In genomic region chr17:40112718-40113109, GRCh38 we compare ENCODE assay signal across 1 cellular context.
TF ChIP-seq lines count a peak whose summit lies in the region.

No MANE protein-coding gene starts in this region.

TF ChIP-seq in HepG2, 621 proteins besides CTCF, POLR2A, EP300 and RAD21:
- TF ChIP-seq, protein P1, sequence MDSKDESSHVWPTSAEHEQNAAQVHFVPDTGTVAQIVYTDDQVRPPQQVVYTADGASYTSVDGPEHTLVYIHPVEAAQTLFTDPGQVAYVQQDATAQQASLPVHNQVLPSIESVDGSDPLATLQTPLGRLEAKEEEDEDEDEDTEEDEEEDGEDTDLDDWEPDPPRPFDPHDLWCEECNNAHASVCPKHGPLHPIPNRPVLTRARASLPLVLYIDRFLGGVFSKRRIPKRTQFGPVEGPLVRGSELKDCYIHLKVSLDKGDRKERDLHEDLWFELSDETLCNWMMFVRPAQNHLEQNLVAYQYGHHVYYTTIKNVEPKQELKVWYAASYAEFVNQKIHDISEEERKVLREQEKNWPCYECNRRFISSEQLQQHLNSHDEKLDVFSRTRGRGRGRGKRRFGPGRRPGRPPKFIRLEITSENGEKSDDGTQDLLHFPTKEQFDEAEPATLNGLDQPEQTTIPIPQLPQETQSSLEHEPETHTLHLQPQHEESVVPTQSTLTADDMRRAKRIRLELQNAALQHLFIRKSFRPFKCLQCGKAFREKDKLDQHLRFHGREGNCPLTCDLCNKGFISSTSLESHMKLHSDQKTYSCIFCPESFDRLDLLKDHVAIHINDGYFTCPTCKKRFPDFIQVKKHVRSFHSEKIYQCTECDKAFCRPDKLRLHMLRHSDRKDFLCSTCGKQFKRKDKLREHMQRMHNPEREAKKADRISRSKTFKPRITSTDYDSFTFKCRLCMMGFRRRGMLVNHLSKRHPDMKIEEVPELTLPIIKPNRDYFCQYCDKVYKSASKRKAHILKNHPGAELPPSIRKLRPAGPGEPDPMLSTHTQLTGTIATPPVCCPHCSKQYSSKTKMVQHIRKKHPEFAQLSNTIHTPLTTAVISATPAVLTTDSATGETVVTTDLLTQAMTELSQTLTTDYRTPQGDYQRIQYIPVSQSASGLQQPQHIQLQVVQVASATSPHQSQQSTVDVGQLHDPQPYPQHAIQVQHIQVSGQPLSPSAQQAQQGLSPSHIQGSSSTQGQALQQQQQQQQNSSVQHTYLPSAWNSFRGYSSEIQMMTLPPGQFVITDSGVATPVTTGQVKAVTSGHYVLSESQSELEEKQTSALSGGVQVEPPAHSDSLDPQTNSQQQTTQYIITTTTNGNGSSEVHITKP (CRISPR knock-in tag; IDR thresholded peaks at IDR 0.05; ENCODE audit: low read depth): no peak; the same call in 1 of the 2 replicates
- TF ChIP-seq KDM1A (CRISPR knock-in tag; IDR thresholded peaks at IDR 0.05) (no peak), NFIB (CRISPR knock-in tag; IDR thresholded peaks at IDR 0.05; ENCODE audit: borderline replicate concordance) (no peak), ZBTB8A (CRISPR knock-in tag; IDR thresholded peaks at IDR 0.05; ENCODE audit: borderline replicate concordance, low read depth) (0 out of 2 replicates have a peak, but pooled peaks have one; percentile 51), ZSCAN29 (CRISPR knock-in tag; conservative IDR thresholded peaks at IDR 0.05) (no peak), ZNF572 (CRISPR knock-in tag; IDR thresholded peaks at IDR 0.05) (peak; percentile 64; the same call in 1 of the 2 replicates), MED13 (CRISPR knock-in tag; IDR thresholded peaks at IDR 0.05) (0 out of 2 replicates have a peak, but pooled peaks have one; percentile 2), ZNF484 (CRISPR knock-in tag; IDR thresholded peaks at IDR 0.05; ENCODE audit: borderline replicate concordance, low read depth) (no peak), JARID2 (CRISPR knock-in tag; IDR thresholded peaks at IDR 0.05; ENCODE audit: insufficient replicate concordance) (no peak), YEATS4 (CRISPR knock-in tag; IDR thresholded peaks at IDR 0.05; ENCODE audit: borderline replicate concordance) (no peak), GTF2F1 (IDR thresholded peaks at IDR 0.05; ENCODE audit: low read length) (no peak), PTBP1 (IDR thresholded peaks at IDR 0.05; ENCODE audit: low read depth, low read length, poor library complexity, severe bottlenecking) (no peak), HOXA3 (CRISPR knock-in tag; IDR thresholded peaks at IDR 0.05) (no peak), HNRNPL (IDR thresholded peaks at IDR 0.05; ENCODE audit: low read depth, low read length) (no peak), ZNF431 (CRISPR knock-in tag; IDR thresholded peaks at IDR 0.05; ENCODE audit: borderline replicate concordance, low read depth) (no peak), ELF4 (CRISPR knock-in tag; IDR thresholded peaks at IDR 0.05; ENCODE audit: borderline replicate concordance) (peak; percentile 9; the same call in 1 of the 2 replicates), ZNF253 (CRISPR knock-in tag; IDR thresholded peaks at IDR 0.05; ENCODE audit: borderline replicate concordance) (no peak)
- TF ChIP-seq, protein P2, sequence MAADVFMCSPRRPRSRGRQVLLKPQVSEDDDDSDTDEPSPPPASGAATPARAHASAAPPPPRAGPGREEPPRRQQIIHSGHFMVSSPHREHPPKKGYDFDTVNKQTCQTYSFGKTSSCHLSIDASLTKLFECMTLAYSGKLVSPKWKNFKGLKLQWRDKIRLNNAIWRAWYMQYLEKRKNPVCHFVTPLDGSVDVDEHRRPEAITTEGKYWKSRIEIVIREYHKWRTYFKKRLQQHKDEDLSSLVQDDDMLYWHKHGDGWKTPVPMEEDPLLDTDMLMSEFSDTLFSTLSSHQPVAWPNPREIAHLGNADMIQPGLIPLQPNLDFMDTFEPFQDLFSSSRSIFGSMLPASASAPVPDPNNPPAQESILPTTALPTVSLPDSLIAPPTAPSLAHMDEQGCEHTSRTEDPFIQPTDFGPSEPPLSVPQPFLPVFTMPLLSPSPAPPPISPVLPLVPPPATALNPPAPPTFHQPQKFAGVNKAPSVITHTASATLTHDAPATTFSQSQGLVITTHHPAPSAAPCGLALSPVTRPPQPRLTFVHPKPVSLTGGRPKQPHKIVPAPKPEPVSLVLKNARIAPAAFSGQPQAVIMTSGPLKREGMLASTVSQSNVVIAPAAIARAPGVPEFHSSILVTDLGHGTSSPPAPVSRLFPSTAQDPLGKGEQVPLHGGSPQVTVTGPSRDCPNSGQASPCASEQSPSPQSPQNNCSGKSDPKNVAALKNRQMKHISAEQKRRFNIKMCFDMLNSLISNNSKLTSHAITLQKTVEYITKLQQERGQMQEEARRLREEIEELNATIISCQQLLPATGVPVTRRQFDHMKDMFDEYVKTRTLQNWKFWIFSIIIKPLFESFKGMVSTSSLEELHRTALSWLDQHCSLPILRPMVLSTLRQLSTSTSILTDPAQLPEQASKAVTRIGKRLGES (CRISPR knock-in tag; IDR thresholded peaks at IDR 0.05; ENCODE audit: borderline replicate concordance): no peak
- TF ChIP-seq, protein P3, sequence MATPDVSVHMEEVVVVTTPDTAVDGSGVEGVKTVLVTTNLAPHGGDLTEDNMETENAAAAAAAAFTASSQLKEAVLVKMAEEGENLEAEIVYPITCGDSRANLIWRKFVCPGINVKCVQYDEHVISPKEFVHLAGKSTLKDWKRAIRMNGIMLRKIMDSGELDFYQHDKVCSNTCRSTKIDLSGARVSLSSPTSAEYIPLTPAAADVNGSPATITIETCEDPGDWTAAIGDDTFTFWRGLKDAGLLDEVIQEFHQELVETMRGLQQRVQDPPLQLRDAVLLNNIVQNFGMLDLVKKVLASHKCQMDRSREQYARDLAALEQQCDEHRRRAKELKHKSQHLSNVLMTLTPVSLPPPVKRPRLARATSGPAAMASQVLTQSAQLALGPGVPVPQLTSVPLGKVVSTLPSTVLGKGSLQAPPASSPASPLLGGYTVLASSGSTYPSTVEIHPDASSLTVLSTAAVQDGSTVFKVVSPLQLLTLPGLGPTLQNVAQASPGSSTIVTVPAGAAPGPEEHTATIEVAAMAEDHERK (CRISPR knock-in tag; IDR thresholded peaks at IDR 0.05; ENCODE audit: low read depth): no peak
- TF ChIP-seq, protein P4, sequence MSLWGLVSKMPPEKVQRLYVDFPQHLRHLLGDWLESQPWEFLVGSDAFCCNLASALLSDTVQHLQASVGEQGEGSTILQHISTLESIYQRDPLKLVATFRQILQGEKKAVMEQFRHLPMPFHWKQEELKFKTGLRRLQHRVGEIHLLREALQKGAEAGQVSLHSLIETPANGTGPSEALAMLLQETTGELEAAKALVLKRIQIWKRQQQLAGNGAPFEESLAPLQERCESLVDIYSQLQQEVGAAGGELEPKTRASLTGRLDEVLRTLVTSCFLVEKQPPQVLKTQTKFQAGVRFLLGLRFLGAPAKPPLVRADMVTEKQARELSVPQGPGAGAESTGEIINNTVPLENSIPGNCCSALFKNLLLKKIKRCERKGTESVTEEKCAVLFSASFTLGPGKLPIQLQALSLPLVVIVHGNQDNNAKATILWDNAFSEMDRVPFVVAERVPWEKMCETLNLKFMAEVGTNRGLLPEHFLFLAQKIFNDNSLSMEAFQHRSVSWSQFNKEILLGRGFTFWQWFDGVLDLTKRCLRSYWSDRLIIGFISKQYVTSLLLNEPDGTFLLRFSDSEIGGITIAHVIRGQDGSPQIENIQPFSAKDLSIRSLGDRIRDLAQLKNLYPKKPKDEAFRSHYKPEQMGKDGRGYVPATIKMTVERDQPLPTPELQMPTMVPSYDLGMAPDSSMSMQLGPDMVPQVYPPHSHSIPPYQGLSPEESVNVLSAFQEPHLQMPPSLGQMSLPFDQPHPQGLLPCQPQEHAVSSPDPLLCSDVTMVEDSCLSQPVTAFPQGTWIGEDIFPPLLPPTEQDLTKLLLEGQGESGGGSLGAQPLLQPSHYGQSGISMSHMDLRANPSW (CRISPR knock-in tag; IDR thresholded peaks at IDR 0.05; ENCODE audit: borderline replicate concordance): 0 out of 2 replicates have a peak, but pooled peaks have one; percentile 31
- TF ChIP-seq, protein P5, sequence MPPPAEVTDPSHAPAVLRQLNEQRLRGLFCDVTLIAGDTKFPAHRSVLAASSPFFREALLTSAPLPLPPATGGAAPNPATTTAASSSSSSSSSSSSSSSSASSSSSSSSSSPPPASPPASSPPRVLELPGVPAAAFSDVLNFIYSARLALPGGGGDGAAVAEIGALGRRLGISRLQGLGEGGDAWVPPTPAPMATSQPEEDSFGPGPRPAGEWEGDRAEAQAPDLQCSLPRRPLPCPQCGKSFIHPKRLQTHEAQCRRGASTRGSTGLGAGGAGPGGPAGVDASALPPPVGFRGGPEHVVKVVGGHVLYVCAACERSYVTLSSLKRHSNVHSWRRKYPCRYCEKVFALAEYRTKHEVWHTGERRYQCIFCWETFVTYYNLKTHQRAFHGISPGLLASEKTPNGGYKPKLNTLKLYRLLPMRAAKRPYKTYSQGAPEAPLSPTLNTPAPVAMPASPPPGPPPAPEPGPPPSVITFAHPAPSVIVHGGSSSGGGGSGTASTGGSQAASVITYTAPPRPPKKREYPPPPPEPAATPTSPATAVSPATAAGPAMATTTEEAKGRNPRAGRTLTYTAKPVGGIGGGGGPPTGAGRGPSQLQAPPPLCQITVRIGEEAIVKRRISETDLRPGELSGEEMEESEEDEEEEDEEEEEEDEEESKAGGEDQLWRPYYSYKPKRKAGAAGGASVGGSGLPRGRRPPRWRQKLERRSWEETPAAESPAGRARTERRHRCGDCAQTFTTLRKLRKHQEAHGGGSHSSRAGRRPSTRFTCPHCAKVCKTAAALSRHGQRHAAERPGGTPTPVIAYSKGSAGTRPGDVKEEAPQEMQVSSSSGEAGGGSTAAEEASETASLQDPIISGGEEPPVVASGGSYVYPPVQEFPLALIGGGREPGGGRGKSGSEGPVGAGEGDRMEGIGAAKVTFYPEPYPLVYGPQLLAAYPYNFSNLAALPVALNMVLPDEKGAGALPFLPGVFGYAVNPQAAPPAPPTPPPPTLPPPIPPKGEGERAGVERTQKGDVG (CRISPR knock-in tag; IDR thresholded peaks at IDR 0.05; ENCODE audit: borderline replicate concordance): 0 out of 2 replicates have a peak, but pooled peaks have one; percentile 1
- TF ChIP-seq, protein P6, sequence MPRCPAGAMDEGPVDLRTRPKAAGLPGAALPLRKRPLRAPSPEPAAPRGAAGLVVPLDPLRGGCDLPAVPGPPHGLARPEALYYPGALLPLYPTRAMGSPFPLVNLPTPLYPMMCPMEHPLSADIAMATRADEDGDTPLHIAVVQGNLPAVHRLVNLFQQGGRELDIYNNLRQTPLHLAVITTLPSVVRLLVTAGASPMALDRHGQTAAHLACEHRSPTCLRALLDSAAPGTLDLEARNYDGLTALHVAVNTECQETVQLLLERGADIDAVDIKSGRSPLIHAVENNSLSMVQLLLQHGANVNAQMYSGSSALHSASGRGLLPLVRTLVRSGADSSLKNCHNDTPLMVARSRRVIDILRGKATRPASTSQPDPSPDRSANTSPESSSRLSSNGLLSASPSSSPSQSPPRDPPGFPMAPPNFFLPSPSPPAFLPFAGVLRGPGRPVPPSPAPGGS (CRISPR knock-in tag; IDR thresholded peaks at IDR 0.05): 0 out of 2 replicates have a peak, but pooled peaks have one; percentile 1
TF ChIP-seq in HepG2: peak in this region for 7.
